Comparison of ENCODE assay signal across 11 cellular contexts in the genomic region with DNA sequence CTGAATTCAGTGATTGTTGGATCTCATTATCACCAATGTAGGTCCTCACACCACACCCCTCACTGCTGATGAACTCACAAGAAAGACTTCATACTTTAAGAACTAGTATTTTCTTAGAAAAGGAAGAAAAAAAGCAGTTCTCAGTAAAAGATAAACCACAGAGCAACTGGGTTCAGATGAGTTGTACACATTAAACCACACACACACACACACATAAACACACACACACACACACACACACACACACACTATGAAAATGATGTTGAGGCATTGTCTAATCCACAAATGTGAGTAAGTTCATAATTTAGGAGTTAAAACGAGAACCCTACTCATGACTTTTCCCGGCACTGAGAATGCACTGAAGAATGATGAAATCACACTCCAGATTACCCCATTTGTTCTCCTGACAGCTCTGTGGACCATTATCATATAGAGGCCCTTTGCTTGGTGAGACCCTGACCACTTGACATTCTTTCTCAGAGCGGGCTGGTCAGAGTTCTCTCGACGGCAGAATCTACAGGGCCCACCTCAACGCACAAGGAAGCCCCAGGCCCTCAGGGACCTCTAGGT.
DNase-seq lines count a peak whose midpoint lies in the region; ATAC-seq and TF ChIP-seq lines count a peak whose summit lies in the region.
"Had no signal": no experiment of that assay in that cellular context is flagged by ENCODE, and none has a peak within 500 bp of the region (broad histone marks: within the 10 kb centered on the region; RNA-seq: fewer than 3 reads in every experiment).

No MANE protein-coding gene starts in this region.

- intact Hi-C loops in CD4-positive, alpha-beta T cell (cut with DNase I, micrococcal nuclease), result no loop called here
- intact Hi-C loops in mucosa of descending colon (cut with DNase I, micrococcal nuclease), result no loop called here
- intact Hi-C loops in lower leg skin (cut with DNase I; ENCODE audit: low total_unique reads), result no loop called here

- peak overlapping the region; percentile 24 for H3K27ac ChIP-seq in CD4-positive, alpha-beta T cell (ENCODE audit: low read depth, low read length)
- H3K27ac ChIP-seq: dorsolateral prefrontal cortex had no signal

- peaks cover 2% of the 10 kb centered on the region for H3K9me3 Mint-ChIP-seq in CD4-positive, alpha-beta T cell
- peaks cover 0 to 3% (median 0%) of the 10 kb centered on the region in 3 donors for H3K9me3 Mint-ChIP-seq in IgD-negative memory B cell
- peaks cover 8% of the 10 kb centered on the region for H3K9me3 Mint-ChIP-seq in activated T-cell treated with anti-CD3 and anti-CD28 coated beads, Interleukin-2, amount 50 U/mL, for 24 hours

- peaks cover 11% of the 10 kb centered on the region for H3K4me1 ChIP-seq in mucosa of descending colon (ENCODE audit: low read depth)

- POLR2A ChIA-PET in CD4-positive, alpha-beta T cell (lab: Charles Lee), result interaction anchor here (1.5 kb wide), 1 partner anchor 11 kb away, joined by 5 read pairs; no protein-coding TSS in a partner anchor

- no peak for TF ChIP-seq CTCF in CD4-positive, alpha-beta T cell (IDR thresholded peaks at IDR 0.05)
- TF ChIP-seq CTCF in mucosa of descending colon (IDR thresholded peaks at IDR 0.05) (no peak), lower leg skin (IDR thresholded peaks at IDR 0.05) (no peak)

- H3K4me3 ChIP-seq in mucosa of descending colon, result no peak overlapping the region
- no peak overlapping the region for H3K4me3 ChIP-seq in lower leg skin (ENCODE audit: low read depth, poor library complexity, severe bottlenecking)
- H3K4me3 ChIP-seq: dorsolateral prefrontal cortex, thoracic aorta had no signal

- H3K27ac Mint-ChIP-seq in CD4-positive, alpha-beta T cell, result peak overlapping the region; percentile 99
- H3K27ac Mint-ChIP-seq in IgD-negative memory B cell, result peak overlapping the region; percentile 1 to 92 (median 77)
- H3K27ac Mint-ChIP-seq in activated T-cell treated with anti-CD3 and anti-CD28 coated beads, Interleukin-2, amount 50 U/mL, for 24 hours, result peak overlapping the region; percentile 100

- no peak for TF ChIP-seq POLR2A in lower leg skin (IDR thresholded peaks at IDR 0.05)

- peaks cover 4% of the 10 kb centered on the region for H3K36me3 Mint-ChIP-seq in CD4-positive, alpha-beta T cell (ENCODE audit: low read depth)
- H3K36me3 Mint-ChIP-seq in IgD-negative memory B cell, result peaks cover 7% of the 10 kb centered on the region
- H3K36me3 Mint-ChIP-seq in activated T-cell treated with anti-CD3 and anti-CD28 coated beads, Interleukin-2, amount 50 U/mL, for 24 hours (ENCODE audit: low read depth), result peaks cover 60% of the 10 kb centered on the region

- WGBS in lower leg skin, 2 donors, result 82% methylated on average over 6 of the region's 6 CpGs

- ATAC-seq in CD4-positive, alpha-beta T cell (ENCODE audit: poor library complexity), result peak; percentile 31
- ATAC-seq in mucosa of descending colon (peak; percentile 58), HG02852 (IDR thresholded peaks at IDR 0.05; ENCODE audit: unreplicated experiment) (no peak), GM18867 (IDR thresholded peaks at IDR 0.05; ENCODE audit: unreplicated experiment) (no peak)

- no peaks in the 10 kb centered on the region for H3K27me3 ChIP-seq in CD4-positive, alpha-beta T cell (ENCODE audit: control insufficient read depth, insufficient read depth, low read length)
- H3K27me3 ChIP-seq: dorsolateral prefrontal cortex had no signal

- peaks cover 91% of the 10 kb centered on the region for H3K4me1 Mint-ChIP-seq in CD4-positive, alpha-beta T cell (ENCODE audit: low read depth)
- H3K4me1 Mint-ChIP-seq in IgD-negative memory B cell, result peaks cover 44 to 76% (median 46%) of the 10 kb centered on the region in 3 donors
- H3K4me1 Mint-ChIP-seq in activated T-cell treated with anti-CD3 and anti-CD28 coated beads, Interleukin-2, amount 50 U/mL, for 24 hours (ENCODE audit: low read depth), result peaks cover 95% of the 10 kb centered on the region

- no peaks in the 10 kb centered on the region for H3K27me3 Mint-ChIP-seq in CD4-positive, alpha-beta T cell
- peaks cover 2% of the 10 kb centered on the region for H3K27me3 Mint-ChIP-seq in IgD-negative memory B cell
- H3K27me3 Mint-ChIP-seq in activated T-cell treated with anti-CD3 and anti-CD28 coated beads, Interleukin-2, amount 50 U/mL, for 24 hours, result no peaks in the 10 kb centered on the region

- H3K36me3 ChIP-seq in mucosa of descending colon (ENCODE audit: low read depth), result no peaks in the 10 kb centered on the region
- H3K36me3 ChIP-seq: thoracic aorta had no signal

- peak overlapping the region; percentile 77 for H3K4me3 Mint-ChIP-seq in CD4-positive, alpha-beta T cell
- peak overlapping the region in 2 of 4 donors; percentile 68 to 77 for H3K4me3 Mint-ChIP-seq in IgD-negative memory B cell
- peak overlapping the region; percentile 56 for H3K4me3 Mint-ChIP-seq in activated T-cell treated with anti-CD3 and anti-CD28 coated beads, Interleukin-2, amount 50 U/mL, for 24 hours

- H3K9me3 ChIP-seq in CD4-positive, alpha-beta T cell (ENCODE audit: control insufficient read depth, low read length), result no peaks in the 10 kb centered on the region
- H3K9me3 ChIP-seq in mucosa of descending colon, result no peaks in the 10 kb centered on the region
- H3K9me3 ChIP-seq: thoracic aorta had no signal

- DNase-seq in CD4-positive, alpha-beta T cell, result no peak
- peak; percentile 63 for DNase-seq in activated T-cell treated with anti-CD3 and anti-CD28 coated beads, Interleukin-2, amount 50 U/mL, for 24 hours
- DNase-seq in mucosa of descending colon (no peak), lower leg skin (ENCODE audit: low spot score in 2 of 2) (no peak), foreskin melanocyte (no peak)
- DNase-seq: Calu3, dorsolateral prefrontal cortex had no signal

- CTCF ChIA-PET in CD4-positive, alpha-beta T cell (lab: Charles Lee), result interaction anchor here (0.9 kb wide), 1 partner anchor 105 kb away, joined by 3 read pairs; no protein-coding TSS in a partner anchor

Comparison
In these comparisons a context has a peak if more than half of its experiments do, and no peak if none do; other contexts are left out.
1. ATAC-seq: peak in CD4-positive, alpha-beta T cell (single experiment) and mucosa of descending colon (single experiment); none in HG02852 (single experiment) and GM18867 (single experiment).
2. Peak in every context shown above with its lines, with median percentiles within 50 percentile points of each other: H3K27ac Mint-ChIP-seq.